In the genomic region with DNA sequence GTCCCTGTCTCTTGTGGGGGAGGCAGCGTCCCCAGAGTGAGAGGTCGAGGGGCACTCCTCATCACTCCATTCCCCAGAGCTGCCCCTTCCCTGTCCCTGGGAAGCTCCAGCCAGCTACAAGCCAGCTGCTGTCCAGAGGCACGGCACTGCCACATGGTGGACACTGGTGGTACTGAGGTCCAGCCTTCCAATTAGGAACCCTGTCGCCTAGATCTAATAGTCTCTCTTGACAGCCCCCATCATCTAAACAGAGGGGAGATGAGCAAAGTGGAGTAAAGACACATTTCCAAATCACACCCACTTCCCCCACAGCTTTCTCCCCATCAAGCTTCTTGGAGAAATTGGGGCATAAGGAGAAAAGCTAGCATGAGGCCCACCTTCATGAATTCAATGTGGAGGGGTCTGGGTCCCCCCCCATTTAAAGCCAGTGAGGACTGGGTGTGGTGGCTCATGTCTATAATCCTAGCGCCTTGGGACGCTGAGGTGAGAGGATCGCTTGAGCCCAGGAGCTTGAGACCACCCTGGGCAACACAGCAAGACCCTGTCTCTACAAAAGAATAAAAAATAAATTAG, we compare ENCODE assay signal across 8 cellular contexts. TPM values are rescaled to one million over a fixed set of nuclear protein-coding genes. Genes with fewer than 3 reads are reported as not detected.
A peak's percentile ranks its signal among the peaks of the same experiment; 100 is the strongest.
DNase-seq lines count a peak whose midpoint lies in the region; ATAC-seq, FAIRE-seq and TF ChIP-seq lines count a peak whose summit lies in the region.

No MANE protein-coding gene starts in this region.

- H3K36me3 ChIP-seq in iPS-15b (ENCODE audit: control insufficient read depth, insufficient read depth, low read length) (no peaks in the 10 kb centered on the region), sigmoid colon (no peaks in the 10 kb centered on the region)

- TF ChIP-seq CTCF in LNCAP (IDR thresholded peaks at IDR 0.05) (peak; percentile 93), sigmoid colon (IDR thresholded peaks at IDR 0.05) (peak; percentile 67 to 95 (median 92))

- H3K27ac ChIP-seq in sigmoid colon: peak overlapping the region in 3 of 4 donors; percentile 55 to 71 (median 62)

- WGBS in sigmoid colon, 2 donors: 32 to 34% methylated on average over 7 of the region's 7 CpGs

- peak; percentile 44 for FAIRE-seq in GM12892 (lab: Jason Lieb, UNC)

- H3K4me3 ChIP-seq in iPS-15b (ENCODE audit: low read depth, low read length) (peak overlapping the region; percentile 18), sigmoid colon (no peak overlapping the region)

- TF ChIP-seq POLR2A in GM12892 (IDR thresholded peaks at IDR 0.05; ENCODE audit: low read depth, low read length): no peak
- TF ChIP-seq POLR2A in sigmoid colon (IDR thresholded peaks at IDR 0.05): no peak

- no peak for ATAC-seq in GM21526 (IDR thresholded peaks at IDR 0.05; ENCODE audit: low FRiP score, unreplicated experiment)

- H3K27me3 ChIP-seq in iPS-15b (ENCODE audit: control insufficient read depth, insufficient read depth, low read length) (no peaks in the 10 kb centered on the region), sigmoid colon (peaks cover 0 to 7% (median 0%) of the 10 kb centered on the region in 3 donors)

- H3K4me1 ChIP-seq in iPS-15b (ENCODE audit: control insufficient read depth, insufficient read depth, low read length) (peaks cover 15% of the 10 kb centered on the region), sigmoid colon (peaks cover 0 to 21% (median 10%) of the 10 kb centered on the region in 4 donors)

- in situ Hi-C loops in ACHN (cut with HindIII; ENCODE audit: low pct_ligation_motif_present, low pct_unique_long_range_greater_than_20kb, low sequenced_read_pairs): loop anchor here (25.0 kb wide), 1 partner anchor 166 kb away; no protein-coding TSS in a partner anchor

- H3K9me3 ChIP-seq in iPS-15b (ENCODE audit: control insufficient read depth, insufficient read depth, low read length) (no peaks in the 10 kb centered on the region), sigmoid colon (no peaks in the 10 kb centered on the region)

- TF ChIP-seq EP300 in sigmoid colon (IDR thresholded peaks at IDR 0.05): no peak

- intact Hi-C loops in sigmoid colon (cut with DNase I): loop anchor here (1.0 to 2.0 kb wide), 2 partner anchors 144 to 190 kb away; no protein-coding TSS in a partner anchor

- DNase-seq in ACHN (peak; percentile 85), GM12892 (ENCODE audit: insufficient read length) (no peak), RPMI8226 (peak; percentile 69), astrocyte of the hippocampus (ENCODE audit: low read depth, low spot score) (peak; percentile 88), sigmoid colon (peak; percentile 89)

- H3K9ac ChIP-seq in iPS-15b (ENCODE audit: low read depth, low read length): no peak overlapping the region

RNA-seq across cellular contexts. Expression of a gene that starts 2.1 kb away (rescaled TPM):
- polyA plus RNA-seq in GM12892 (2012; ENCODE audit: missing spikeins): 1.3 TPM
- under 1 TPM in 1 of 4 donors, not detected in 3; 0.36 TPM for total RNA-seq in sigmoid colon
- polyA plus RNA-seq in sigmoid colon: under 1 TPM in 1 of 3 donors, not detected in 2; 0.09 TPM

RNA-seq across cellular contexts. Expression of a gene that starts 6.6 kb away (rescaled TPM):
- 0.38 TPM for polyA plus RNA-seq in GM12892 (2012; ENCODE audit: missing spikeins)
- 1 to 10 TPM in 2 of 4 donors, under 1 TPM in 1, not detected in 1; 0.71 to 3.9 (median 1.8) TPM for total RNA-seq in sigmoid colon
- polyA plus RNA-seq in sigmoid colon: 1 to 10 TPM in 1 of 3 donors, under 1 TPM in 1, not detected in 1; 0.60 to 1.5 TPM

RNA-seq across cellular contexts. Expression of a gene that starts 18.4 kb away (rescaled TPM):
- not detected for polyA plus RNA-seq in GM12892 (2012; ENCODE audit: missing spikeins)
- not detected for total RNA-seq in sigmoid colon
- not detected for polyA plus RNA-seq in sigmoid colon

RNA-seq across cellular contexts. Expression of a gene that starts 22.2 kb away (rescaled TPM):
- 21.1 TPM for polyA plus RNA-seq in GM12892 (2012; ENCODE audit: missing spikeins)
- total RNA-seq in sigmoid colon: 10 to 100 TPM; 28.3 to 37.7 (median 28.5) TPM
- 10 to 100 TPM; 10.9 to 26.2 (median 14.4) TPM for polyA plus RNA-seq in sigmoid colon

RNA-seq across cellular contexts. Expression of a gene that starts 26.6 kb away (rescaled TPM):
- 55.0 TPM for polyA plus RNA-seq in GM12892 (2012; ENCODE audit: missing spikeins)
- total RNA-seq in sigmoid colon: 10 to 100 TPM in 1 of 4 donors, 1 to 10 TPM in 3; 4.3 to 16.3 (median 6.8) TPM
- 10 to 100 TPM in 1 of 3 donors, 1 to 10 TPM in 2; 4.9 to 54.7 (median 6.6) TPM for polyA plus RNA-seq in sigmoid colon
